In the genomic region with DNA sequence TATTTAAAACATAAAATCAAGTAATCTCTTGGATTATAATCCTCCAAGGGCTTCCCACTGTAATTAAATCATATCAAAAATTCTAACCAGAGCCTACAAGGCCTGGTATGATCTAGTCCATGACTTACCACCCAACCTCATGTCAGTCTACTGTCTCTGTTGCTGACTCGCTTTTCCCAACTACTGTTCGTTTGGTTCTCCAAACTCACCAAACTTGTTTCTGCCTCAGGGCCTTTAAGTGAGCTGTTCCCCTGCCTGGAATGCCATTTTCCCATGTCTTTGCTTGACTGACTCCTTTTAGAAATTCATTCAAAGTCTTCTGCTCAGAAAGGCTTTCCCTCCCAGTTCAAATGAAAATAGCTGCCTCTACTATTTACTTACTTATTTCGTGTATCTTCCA, we compare ENCODE assay signal across 21 cellular contexts.
DNase-seq lines count a peak whose midpoint lies in the region; ATAC-seq and TF ChIP-seq lines count a peak whose summit lies in the region.
"Had no signal": no experiment of that assay in that cellular context is flagged by ENCODE, and none has a peak within 500 bp of the region (broad histone marks: within the 10 kb centered on the region; RNA-seq: fewer than 3 reads in every experiment).

No MANE protein-coding gene starts in this region.

- no peak overlapping the region for H3K4me3 ChIP-seq in Caco-2 (ENCODE audit: low read depth, low read length)
- no peak overlapping the region for H3K4me3 ChIP-seq in GM23338
- H3K4me3 ChIP-seq in sigmoid colon = no peak overlapping the region
- H3K4me3 ChIP-seq: MG63 had no signal

- no peaks in the 10 kb centered on the region for H3F3A ChIP-seq in GM23338 (replicated peaks; ENCODE audit: low read depth)

- CTCF ChIA-PET in Caco-2 (lab: Charles Lee) = no interaction called here
- CTCF ChIA-PET in RWPE1 (lab: Yijun Ruan, JAX) = no interaction called here

- peak overlapping the region; percentile 56 for H3K27ac Mint-ChIP-seq in Caco-2 (ENCODE audit: unreplicated experiment)
- H3K27ac Mint-ChIP-seq in GM23338 = peak overlapping the region; percentile 21; the same call in 1 of the 2 replicates
- H3K27ac Mint-ChIP-seq: CD14-positive monocyte, HFFc6 had no signal

- H3K27me3 ChIP-seq in Caco-2 (replicated peaks; ENCODE audit: control insufficient read depth, insufficient read depth, low read length) (no peaks in the 10 kb centered on the region), GM23338 (ENCODE audit: insufficient read depth) (no peaks in the 10 kb centered on the region), sigmoid colon (no peaks in the 10 kb centered on the region)
- H3K27me3 ChIP-seq: MG63 had no signal

- intact Hi-C loops in Caco-2 (cut with micrococcal nuclease; ENCODE audit: unreplicated experiment) (no loop called here), left cardiac atrium (cut with DNase I) (no loop called here), sigmoid colon (cut with DNase I) (no loop called here)

- H3K4me1 ChIP-seq in Caco-2 = peaks cover 10% of the 10 kb centered on the region; the same call in 1 of the 2 replicates
- H3K4me1 ChIP-seq in GM23338 (ENCODE audit: insufficient read depth) = no peaks in the 10 kb centered on the region
- peaks cover 0 to 13% (median 3%) of the 10 kb centered on the region in 4 donors for H3K4me1 ChIP-seq in sigmoid colon

- no peak for TF ChIP-seq EP300 in sigmoid colon (IDR thresholded peaks at IDR 0.05)

- ATAC-seq in GM23338 (no peak), left cardiac atrium (no peak)

- H4K20me1 ChIP-seq in GM23338 (replicated peaks; ENCODE audit: insufficient read depth) = no peaks in the 10 kb centered on the region

- H3K27me3 Mint-ChIP-seq in Caco-2 (ENCODE audit: insufficient read depth, unreplicated experiment) (no peaks in the 10 kb centered on the region), GM23338 (ENCODE audit: insufficient read depth, low read depth, poor library complexity) (peaks cover 3% of the 10 kb centered on the region)

- H3K27ac ChIP-seq in GM23338 (ENCODE audit: low read depth) (no peak overlapping the region), RWPE1 (no peak overlapping the region), sigmoid colon (no peak overlapping the region)
- H3K27ac ChIP-seq: KMS-11 had no signal

- H3K4me3 Mint-ChIP-seq in Caco-2 (ENCODE audit: unreplicated experiment) = no peak overlapping the region
- H3K4me3 Mint-ChIP-seq in GM23338 = no peak overlapping the region
- H3K4me3 Mint-ChIP-seq: CD14-positive monocyte, HFFc6 had no signal

- H3K9me3 ChIP-seq in Caco-2 = no peaks in the 10 kb centered on the region
- H3K9me3 ChIP-seq in sigmoid colon = peaks cover 0 to 1% (median 0%) of the 10 kb centered on the region in 4 donors
- H3K9me3 ChIP-seq: MG63, SK-N-SH had no signal

- H3K36me3 ChIP-seq in Caco-2 (ENCODE audit: control insufficient read depth, insufficient read depth, low read length) (no peaks in the 10 kb centered on the region), GM23338 (ENCODE audit: insufficient read depth) (no peaks in the 10 kb centered on the region), sigmoid colon (no peaks in the 10 kb centered on the region)
- H3K36me3 ChIP-seq: MG63 had no signal

- no peak for TF ChIP-seq POLR2A in sigmoid colon (IDR thresholded peaks at IDR 0.05)

- H3K4me1 Mint-ChIP-seq in Caco-2 (ENCODE audit: low read depth, unreplicated experiment) (peaks cover 17% of the 10 kb centered on the region), GM23338 (peaks cover 3% of the 10 kb centered on the region; the same call in 2 of the 3 replicates)

- H3K79me2 ChIP-seq in GM23338 (replicated peaks; ENCODE audit: insufficient read depth) = no peaks in the 10 kb centered on the region

- POLR2A ChIA-PET in Caco-2 (lab: Charles Lee) (no interaction called here), RWPE1 (lab: Yijun Ruan, JAX; ENCODE audit: low non-redundant PET) (no interaction called here)

- 41 to 83% methylated on average over 3 of the region's 3 CpGs for WGBS in sigmoid colon, 2 donors

- H3K9me3 Mint-ChIP-seq in Caco-2 (ENCODE audit: unreplicated experiment) (peaks cover 18% of the 10 kb centered on the region), GM23338 (no peaks in the 10 kb centered on the region)

- peak in 1 of 2 experiments; percentile 16 for DNase-seq in Caco-2
- peak; percentile 32 for DNase-seq in GM23338 (ENCODE audit: low spot score)
- DNase-seq in RWPE1 (ENCODE audit: low spot score) = peak; percentile 37
- peak; percentile 55 for DNase-seq in kidney tubule cell (ENCODE audit: low spot score)
- DNase-seq in left cardiac atrium = no peak
- no peak for DNase-seq in sigmoid colon
- DNase-seq in dedifferentiated amniotic fluid mesenchymal stem cell (ENCODE audit: extremely low spot score) = no peak
- DNase-seq: COR-L47; DMS79; GF-D8; GOT3; HFFc6; MG63; NCI-H1092 treated with DMSO at 0.1 percent for 48 hours; NCI-H1694 treated with DMSO at 0.1 percent for 48 hours; NCI-H69; NK-92 treated with Interleukin-12 subunit alpha and Interleukin-12 subunit beta, amount 100 ng/mL, for 24 hours; Right ventricle myocardium superior; SK-N-SH had no signal

- no peaks in the 10 kb centered on the region for H3K36me3 Mint-ChIP-seq in Caco-2 (ENCODE audit: insufficient read depth, unreplicated experiment)
- H3K36me3 Mint-ChIP-seq in GM23338 (ENCODE audit: low read depth) = no peaks in the 10 kb centered on the region
- H3K36me3 Mint-ChIP-seq: CD14-positive monocyte had no signal

- H2AFZ ChIP-seq in GM23338 = no peak overlapping the region

- no peaks in the 10 kb centered on the region for H3K9me2 ChIP-seq in GM23338 (ENCODE audit: insufficient read depth)
- H3K9me2 ChIP-seq: SK-N-SH had no signal

- BruUV-seq in Caco-2 (replicated peaks; lab: Mats Ljungman, UMichigan) = no TSS peak

- TF ChIP-seq CTCF in Caco-2 (IDR thresholded peaks at IDR 0.05; ENCODE audit: insufficient read depth in 1 of 2, low read depth in 1 of 2, low read length in 1 of 2, severe bottlenecking in 1 of 2, unreplicated experiment in 1 of 2) = no peak
- TF ChIP-seq CTCF in GM23338 (conservative IDR thresholded peaks at IDR 0.05; ENCODE audit: low read depth in 2 of 2) = no peak
- no peak for TF ChIP-seq CTCF in RWPE1 (conservative IDR thresholded peaks at IDR 0.05; ENCODE audit: low read depth)
- TF ChIP-seq CTCF in sigmoid colon (IDR thresholded peaks at IDR 0.05) = no peak

- H3K4me2 ChIP-seq in GM23338 = no peak overlapping the region
- H3K4me2 ChIP-seq: KMS-11 had no signal

TF ChIP-seq in GM23338, 12 proteins besides CTCF, POLR2A, EP300 and RAD21 (continues in another document):
- no peak for TF ChIP-seq POLR2AphosphoS5 (IDR thresholded peaks at IDR 0.05; ENCODE audit: low read depth)
- no peak for TF ChIP-seq JUNB (IDR thresholded peaks at IDR 0.05; ENCODE audit: unreplicated experiment)
- TF ChIP-seq, protein P1, sequence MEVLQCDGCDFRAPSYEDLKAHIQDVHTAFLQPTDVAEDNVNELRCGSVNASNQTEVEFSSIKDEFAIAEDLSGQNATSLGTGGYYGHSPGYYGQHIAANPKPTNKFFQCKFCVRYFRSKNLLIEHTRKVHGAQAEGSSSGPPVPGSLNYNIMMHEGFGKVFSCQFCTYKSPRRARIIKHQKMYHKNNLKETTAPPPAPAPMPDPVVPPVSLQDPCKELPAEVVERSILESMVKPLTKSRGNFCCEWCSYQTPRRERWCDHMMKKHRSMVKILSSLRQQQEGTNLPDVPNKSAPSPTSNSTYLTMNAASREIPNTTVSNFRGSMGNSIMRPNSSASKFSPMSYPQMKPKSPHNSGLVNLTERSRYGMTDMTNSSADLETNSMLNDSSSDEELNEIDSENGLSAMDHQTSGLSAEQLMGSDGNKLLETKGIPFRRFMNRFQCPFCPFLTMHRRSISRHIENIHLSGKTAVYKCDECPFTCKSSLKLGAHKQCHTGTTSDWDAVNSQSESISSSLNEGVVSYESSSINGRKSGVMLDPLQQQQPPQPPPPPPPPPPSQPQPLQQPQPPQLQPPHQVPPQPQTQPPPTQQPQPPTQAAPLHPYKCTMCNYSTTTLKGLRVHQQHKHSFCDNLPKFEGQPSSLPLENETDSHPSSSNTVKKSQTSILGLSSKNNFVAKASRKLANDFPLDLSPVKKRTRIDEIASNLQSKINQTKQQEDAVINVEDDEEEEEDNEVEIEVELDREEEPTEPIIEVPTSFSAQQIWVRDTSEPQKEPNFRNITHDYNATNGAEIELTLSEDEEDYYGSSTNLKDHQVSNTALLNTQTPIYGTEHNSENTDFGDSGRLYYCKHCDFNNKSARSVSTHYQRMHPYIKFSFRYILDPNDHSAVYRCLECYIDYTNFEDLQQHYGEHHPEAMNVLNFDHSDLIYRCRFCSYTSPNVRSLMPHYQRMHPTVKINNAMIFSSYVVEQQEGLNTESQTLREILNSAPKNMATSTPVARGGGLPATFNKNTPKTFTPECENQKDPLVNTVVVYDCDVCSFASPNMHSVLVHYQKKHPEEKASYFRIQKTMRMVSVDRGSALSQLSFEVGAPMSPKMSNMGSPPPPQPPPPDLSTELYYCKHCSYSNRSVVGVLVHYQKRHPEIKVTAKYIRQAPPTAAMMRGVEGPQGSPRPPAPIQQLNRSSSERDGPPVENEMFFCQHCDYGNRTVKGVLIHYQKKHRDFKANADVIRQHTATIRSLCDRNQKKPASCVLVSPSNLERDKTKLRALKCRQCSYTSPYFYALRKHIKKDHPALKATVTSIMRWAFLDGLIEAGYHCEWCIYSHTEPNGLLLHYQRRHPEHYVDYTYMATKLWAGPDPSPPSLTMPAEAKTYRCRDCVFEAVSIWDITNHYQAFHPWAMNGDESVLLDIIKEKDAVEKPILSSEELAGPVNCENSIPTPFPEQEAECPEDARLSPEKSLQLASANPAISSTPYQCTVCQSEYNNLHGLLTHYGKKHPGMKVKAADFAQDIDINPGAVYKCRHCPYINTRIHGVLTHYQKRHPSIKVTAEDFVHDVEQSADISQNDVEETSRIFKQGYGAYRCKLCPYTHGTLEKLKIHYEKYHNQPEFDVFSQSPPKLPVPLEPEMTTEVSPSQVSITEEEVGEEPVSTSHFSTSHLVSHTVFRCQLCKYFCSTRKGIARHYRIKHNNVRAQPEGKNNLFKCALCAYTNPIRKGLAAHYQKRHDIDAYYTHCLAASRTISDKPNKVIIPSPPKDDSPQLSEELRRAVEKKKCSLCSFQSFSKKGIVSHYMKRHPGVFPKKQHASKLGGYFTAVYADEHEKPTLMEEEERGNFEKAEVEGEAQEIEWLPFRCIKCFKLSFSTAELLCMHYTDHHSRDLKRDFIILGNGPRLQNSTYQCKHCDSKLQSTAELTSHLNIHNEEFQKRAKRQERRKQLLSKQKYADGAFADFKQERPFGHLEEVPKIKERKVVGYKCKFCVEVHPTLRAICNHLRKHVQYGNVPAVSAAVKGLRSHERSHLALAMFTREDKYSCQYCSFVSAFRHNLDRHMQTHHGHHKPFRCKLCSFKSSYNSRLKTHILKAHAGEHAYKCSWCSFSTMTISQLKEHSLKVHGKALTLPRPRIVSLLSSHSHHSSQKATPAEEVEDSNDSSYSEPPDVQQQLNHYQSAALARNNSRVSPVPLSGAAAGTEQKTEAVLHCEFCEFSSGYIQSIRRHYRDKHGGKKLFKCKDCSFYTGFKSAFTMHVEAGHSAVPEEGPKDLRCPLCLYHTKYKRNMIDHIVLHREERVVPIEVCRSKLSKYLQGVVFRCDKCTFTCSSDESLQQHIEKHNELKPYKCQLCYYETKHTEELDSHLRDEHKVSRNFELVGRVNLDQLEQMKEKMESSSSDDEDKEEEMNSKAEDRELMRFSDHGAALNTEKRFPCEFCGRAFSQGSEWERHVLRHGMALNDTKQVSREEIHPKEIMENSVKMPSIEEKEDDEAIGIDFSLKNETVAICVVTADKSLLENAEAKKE (CRISPR knock-in tag; IDR thresholded peaks at IDR 0.05) = no peak

Comparison
In these comparisons a context has a peak if more than half of its experiments do, and no peak if none do; other contexts are left out.
1. DNase-seq: peak in GM23338 (single experiment), RWPE1 (single experiment) and kidney tubule cell (single experiment); none in left cardiac atrium (single experiment), sigmoid colon (single experiment) and dedifferentiated amniotic fluid mesenchymal stem cell (single experiment).